ENCODE assay signal across 8 cellular contexts in the genomic region with DNA sequence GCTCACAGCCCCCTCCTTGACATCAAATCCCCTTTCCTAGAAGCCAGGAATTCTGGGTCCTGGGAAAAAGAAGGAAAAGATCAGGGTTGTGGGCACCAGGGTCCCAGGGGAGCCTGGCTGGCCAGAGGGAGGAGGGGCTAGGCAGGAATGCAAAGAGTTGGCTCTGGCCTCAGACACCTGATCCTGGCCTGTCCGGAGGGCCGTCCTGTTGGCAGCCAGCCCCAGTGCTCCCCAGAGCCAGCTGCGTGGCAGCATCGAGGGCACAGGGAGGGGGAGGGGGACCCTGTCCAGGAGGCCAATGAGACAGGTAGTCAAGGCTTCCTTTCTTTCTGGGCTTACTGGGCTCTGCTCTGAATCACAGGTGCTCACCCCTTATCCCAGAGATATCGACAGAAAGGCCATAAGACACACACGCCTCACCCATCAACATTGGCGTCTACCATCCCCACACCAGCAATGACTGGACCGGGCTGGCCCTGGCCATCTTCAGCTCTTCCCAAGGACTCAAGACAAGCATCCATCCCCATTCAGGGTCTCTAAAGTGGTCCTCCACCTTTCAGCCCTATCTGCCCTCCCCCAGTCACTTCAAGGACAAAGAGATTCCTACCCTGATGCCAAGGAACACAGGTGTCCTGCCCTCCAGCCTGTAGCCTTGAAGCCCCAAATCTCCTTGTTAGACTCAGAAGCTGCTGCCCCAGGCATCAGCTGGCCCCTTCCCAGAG. TPM values are rescaled to one million over a fixed set of nuclear protein-coding genes. Genes with fewer than 3 reads are reported as not detected.
DNase-seq lines count a peak whose midpoint lies in the region; ATAC-seq and TF ChIP-seq lines count a peak whose summit lies in the region.
"Had no signal": no experiment of that assay in that cellular context is flagged by ENCODE, and none has a peak within 500 bp of the region (broad histone marks: within the 10 kb centered on the region; RNA-seq: fewer than 3 reads in every experiment).

No MANE protein-coding gene starts in this region.

- no peak overlapping the region for H3K4me3 ChIP-seq in CD8-positive, alpha-beta memory T cell (ENCODE audit: low read length)
- no peak overlapping the region for H3K4me3 ChIP-seq in SK-N-SH (ENCODE audit: low read depth in 2 of 2, low read length in 1 of 2)
- no peak overlapping the region for H3K4me3 ChIP-seq in lower lobe of right lung

- H3K4me3 Mint-ChIP-seq in CD8-positive, alpha-beta memory T cell = peak overlapping the region in 6 of 7 donors; percentile 14 to 84 (median 46)
- H3K4me3 Mint-ChIP-seq: dendritic cell treated with granulocyte-macrophage colony-stimulating factor and Interleukin-4, amounts not matched to agents 40 ng/mL and 50 ng/mL, for 4 days had no signal

- no peak overlapping the region for H2AFZ ChIP-seq in SK-N-SH (ENCODE audit: low read depth)

- no peak overlapping the region for H3K4me2 ChIP-seq in SK-N-SH

- H3F3A ChIP-seq in SK-N-SH (replicated peaks; ENCODE audit: insufficient read depth) = peaks cover 4% of the 10 kb centered on the region

- no peaks in the 10 kb centered on the region for H4K20me1 ChIP-seq in SK-N-SH (ENCODE audit: insufficient read depth)

- H3K27me3 Mint-ChIP-seq in CD8-positive, alpha-beta memory T cell = peaks cover 24 to 49% of the 10 kb centered on the region in 2 donors

- peaks cover 9 to 30% (median 27%) of the 10 kb centered on the region in 3 donors for H3K36me3 Mint-ChIP-seq in CD8-positive, alpha-beta memory T cell

- no peaks in the 10 kb centered on the region for H3K9me3 ChIP-seq in CD8-positive, alpha-beta memory T cell (ENCODE audit: low read length)
- H3K9me3 ChIP-seq in SK-N-SH (no peaks in the 10 kb centered on the region), lower lobe of right lung (no peaks in the 10 kb centered on the region)
- H3K9me3 ChIP-seq: thoracic aorta had no signal

- H3K9ac ChIP-seq in SK-N-SH = no peak overlapping the region

- CTCF ChIA-PET in CD8-positive, alpha-beta memory T cell (lab: Charles Lee) = interaction anchor here (1.3 kb wide), 1 partner anchor 9 kb away, joined by 3 read pairs; no protein-coding TSS in a partner anchor
- CTCF ChIA-PET in SK-N-SH (lab: Yijun Ruan, JAX) = interaction anchor here (0.7 to 1.3 kb wide), 5 partner anchors 13 to 61 kb away, joined by 3 to 4 read pairs (median 3); no protein-coding TSS in a partner anchor

- H3K9me2 ChIP-seq in SK-N-SH = no peaks in the 10 kb centered on the region

- H3K9me3 Mint-ChIP-seq in CD8-positive, alpha-beta memory T cell = no peaks in the 10 kb centered on the region
- H3K9me3 Mint-ChIP-seq: dendritic cell treated with granulocyte-macrophage colony-stimulating factor and Interleukin-4, amounts not matched to agents 40 ng/mL and 50 ng/mL, for 4 days had no signal

- POLR2A ChIA-PET in CD8-positive, alpha-beta memory T cell (lab: Charles Lee) = no interaction called here
- POLR2A ChIA-PET in SK-N-SH (lab: Yijun Ruan, JAX) = no interaction called here

- peaks cover 16% of the 10 kb centered on the region for H3K27me3 ChIP-seq in CD8-positive, alpha-beta memory T cell (ENCODE audit: insufficient read depth, low read length, poor library complexity, severe bottlenecking)
- H3K27me3 ChIP-seq in SK-N-SH (ENCODE audit: insufficient read depth) = no peaks in the 10 kb centered on the region
- peaks cover 28% of the 10 kb centered on the region for H3K27me3 ChIP-seq in lower lobe of right lung (ENCODE audit: low read depth)

- DNase-seq in CD8-positive, alpha-beta memory T cell = no peak
- DNase-seq in SK-N-SH (peak; percentile 48), lower lobe of right lung (peak; percentile 48), left lobe of liver (ENCODE audit: low spot score) (no peak), KBM-7 (no peak), AML-193 (lab: John Stamatoyannopoulos, UW) (no peak)

- intact Hi-C loops in lower lobe of right lung (cut with DNase I) = no loop called here

- H3K79me2 ChIP-seq in SK-N-SH (ENCODE audit: insufficient read depth) = no peaks in the 10 kb centered on the region

- no peak overlapping the region for H3K27ac Mint-ChIP-seq in CD8-positive, alpha-beta memory T cell
- H3K27ac Mint-ChIP-seq: dendritic cell treated with granulocyte-macrophage colony-stimulating factor and Interleukin-4, amounts not matched to agents 40 ng/mL and 50 ng/mL, for 4 days had no signal

- 82% methylated on average over 4 of the region's 8 CpGs for WGBS in SK-N-SH (ENCODE audit: low lambda C conversion rate)

- peaks cover 14% of the 10 kb centered on the region for H3K4me1 ChIP-seq in CD8-positive, alpha-beta memory T cell (ENCODE audit: insufficient read depth, low read length)
- peaks cover 0 to 21% of the 10 kb centered on the region in 2 experiments; a peak in 1 of 4 replicates for H3K4me1 ChIP-seq in SK-N-SH (ENCODE audit: control insufficient read depth in 1 of 2, insufficient read depth in 2 of 2, low read depth in 1 of 2, low read length in 1 of 2)
- peaks cover 18% of the 10 kb centered on the region for H3K4me1 ChIP-seq in lower lobe of right lung

- ATAC-seq in lower lobe of right lung (no peak), left lobe of liver (no peak)

- H3K36me3 ChIP-seq in CD8-positive, alpha-beta memory T cell (ENCODE audit: insufficient read depth, low read length) = peaks cover 20% of the 10 kb centered on the region
- H3K36me3 ChIP-seq in SK-N-SH (replicated peaks in 1 of 2; ENCODE audit: control insufficient read depth in 1 of 2, insufficient read depth in 2 of 2, low read length in 1 of 2) (peaks cover 9 to 25% of the 10 kb centered on the region in 2 experiments), lower lobe of right lung (peaks cover 26% of the 10 kb centered on the region)

- TF ChIP-seq EP300 in SK-N-SH (IDR thresholded peaks at IDR 0.05; ENCODE audit: borderline replicate concordance in 1 of 2, low read depth in 1 of 2, low read length in 1 of 2) = no peak

- no peak overlapping the region for H3K27ac ChIP-seq in CD8-positive, alpha-beta memory T cell (ENCODE audit: low read depth, low read length)
- no peak overlapping the region; a peak in 1 of 4 replicates for H3K27ac ChIP-seq in SK-N-SH (ENCODE audit: low read depth in 2 of 2, low read length in 1 of 2)
- no peak overlapping the region for H3K27ac ChIP-seq in lower lobe of right lung
- H3K27ac ChIP-seq: thoracic aorta had no signal

- H3K4me1 Mint-ChIP-seq in CD8-positive, alpha-beta memory T cell = peaks cover 11 to 23% (median 17%) of the 10 kb centered on the region in 3 donors

- TF ChIP-seq CTCF in SK-N-SH (IDR thresholded peaks at IDR 0.05) (no peak), lower lobe of right lung (IDR thresholded peaks at IDR 0.05) (no peak)

- no peak for TF ChIP-seq RAD21 in SK-N-SH (IDR thresholded peaks at IDR 0.05; ENCODE audit: low read length)

- in situ Hi-C loops in KBM-7 (cut with MboI; ENCODE audit: low pct_unique_long_range_greater_than_20kb, low sequenced_read_pairs) = no loop called here

TF ChIP-seq in SK-N-SH, 30 proteins besides CTCF, POLR2A, EP300 and RAD21 (continues in another document):
- TF ChIP-seq, protein P1, sequence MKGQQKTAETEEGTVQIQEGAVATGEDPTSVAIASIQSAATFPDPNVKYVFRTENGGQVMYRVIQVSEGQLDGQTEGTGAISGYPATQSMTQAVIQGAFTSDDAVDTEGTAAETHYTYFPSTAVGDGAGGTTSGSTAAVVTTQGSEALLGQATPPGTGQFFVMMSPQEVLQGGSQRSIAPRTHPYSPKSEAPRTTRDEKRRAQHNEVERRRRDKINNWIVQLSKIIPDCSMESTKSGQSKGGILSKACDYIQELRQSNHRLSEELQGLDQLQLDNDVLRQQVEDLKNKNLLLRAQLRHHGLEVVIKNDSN (IDR thresholded peaks at IDR 0.05; ENCODE audit: borderline replicate concordance, low read depth) = no peak
- no peak for TF ChIP-seq POLR2AphosphoS5 (IDR thresholded peaks at IDR 0.05; ENCODE audit: low read depth, low read length)
- TF ChIP-seq JUND (IDR thresholded peaks at IDR 0.05) = no peak

RNA-seq across cellular contexts. Expression of a gene that starts 0.7 kb away (rescaled TPM):
- 1 to 10 TPM in 1 of 2 experiments, under 1 TPM in 1; 0.69 to 1.1 TPM for total RNA-seq in CD8-positive, alpha-beta memory T cell
- not detected for polyA plus RNA-seq in CD8-positive, alpha-beta memory T cell
- 0.99 and 1.1 TPM in 2 replicates for polyA plus RNA-seq in SK-N-SH (2012; rRNA removed)
- polyA plus RNA-seq in SK-N-SH (2012; cell fraction: cytosol; rRNA removed) = 0.17 and 0.30 TPM in 2 replicates
- polyA plus RNA-seq in SK-N-SH (2012; cell fraction: nucleus; rRNA removed) = 11.9 TPM in 2 replicates
- total RNA-seq in lower lobe of right lung (0.77 TPM), left lobe of liver (0.55 TPM)

RNA-seq across cellular contexts. Expression of a gene that starts 8.9 kb away (rescaled TPM):
- total RNA-seq in CD8-positive, alpha-beta memory T cell = 10 to 100 TPM; 47.1 to 51.4 TPM
- 8.5 TPM for polyA plus RNA-seq in CD8-positive, alpha-beta memory T cell
- polyA plus RNA-seq in SK-N-SH (2012; rRNA removed) = 45.8 and 61.0 TPM in 2 replicates
- polyA plus RNA-seq in SK-N-SH (2012; cell fraction: cytosol; rRNA removed) = 17.8 and 27.5 TPM in 2 replicates
- polyA plus RNA-seq in SK-N-SH (2012; cell fraction: nucleus; rRNA removed) = 154 and 237 TPM in 2 replicates
- total RNA-seq in lower lobe of right lung (47.4 TPM), left lobe of liver (23.3 TPM)

RNA-seq across cellular contexts. Expression of a gene that starts 9.1 kb away (rescaled TPM):
- total RNA-seq in CD8-positive, alpha-beta memory T cell = 10 to 100 TPM; 63.1 to 63.6 TPM
- 32.9 TPM for polyA plus RNA-seq in CD8-positive, alpha-beta memory T cell
- 129 and 138 TPM in 2 replicates for polyA plus RNA-seq in SK-N-SH (2012; rRNA removed)
- 125 and 141 TPM in 2 replicates for polyA plus RNA-seq in SK-N-SH (2012; cell fraction: cytosol; rRNA removed)
- polyA plus RNA-seq in SK-N-SH (2012; cell fraction: nucleus; rRNA removed) = 115 and 121 TPM in 2 replicates
- total RNA-seq in lower lobe of right lung (76.0 TPM), left lobe of liver (74.8 TPM)

RNA-seq across cellular contexts. Expression of a gene that starts 12.9 kb away (rescaled TPM):
- 10 to 100 TPM; 21.3 to 23.5 TPM for total RNA-seq in CD8-positive, alpha-beta memory T cell
- polyA plus RNA-seq in CD8-positive, alpha-beta memory T cell = 50.7 TPM
- polyA plus RNA-seq in SK-N-SH (2012; rRNA removed) = 33.5 and 37.5 TPM in 2 replicates
- 21.5 and 28.7 TPM in 2 replicates for polyA plus RNA-seq in SK-N-SH (2012; cell fraction: cytosol; rRNA removed)
- 51.3 and 79.0 TPM in 2 replicates for polyA plus RNA-seq in SK-N-SH (2012; cell fraction: nucleus; rRNA removed)
- total RNA-seq in lower lobe of right lung (13.3 TPM), left lobe of liver (40.3 TPM)

RNA-seq across cellular contexts. Expression of a gene that starts 16.8 kb away (rescaled TPM):
- 10 to 100 TPM; 43.1 to 47.0 TPM for total RNA-seq in CD8-positive, alpha-beta memory T cell
- polyA plus RNA-seq in CD8-positive, alpha-beta memory T cell = 10.1 TPM
- polyA plus RNA-seq in SK-N-SH (2012; rRNA removed) = 55.1 and 61.3 TPM in 2 replicates
- polyA plus RNA-seq in SK-N-SH (2012; cell fraction: cytosol; rRNA removed) = 30.4 and 40.3 TPM in 2 replicates
- polyA plus RNA-seq in SK-N-SH (2012; cell fraction: nucleus; rRNA removed) = 158 and 191 TPM in 2 replicates
- total RNA-seq in lower lobe of right lung (43.1 TPM), left lobe of liver (19.2 TPM)

Comparison
In these comparisons a context has a peak if more than half of its experiments do, and no peak if none do; other contexts are left out.
1. DNase-seq: peak in SK-N-SH (single experiment) and lower lobe of right lung (single experiment); none in CD8-positive, alpha-beta memory T cell (0 of 5), left lobe of liver (single experiment), KBM-7 (single experiment) and AML-193 (0 of 2).